17 cellular contexts compared by ENCODE assay signal in genomic region chr3:10722921-10723320, GRCh38.
"Had no signal": no experiment of that assay in that cellular context is flagged by ENCODE, and none has a peak within 500 bp of the region (broad histone marks: within the 10 kb centered on the region; RNA-seq: fewer than 3 reads in every experiment).

No MANE protein-coding gene starts in this region.

- H3K9me3 ChIP-seq: colonic mucosa, esophagus squamous epithelium, gastroesophageal sphincter, sigmoid colon, thoracic aorta had no signal

- H3K4me2 ChIP-seq: smooth muscle cell had no signal

- DNase-seq: activated gamma-delta T cell treated with Interleukin-2 at 50 U/mL for 16 hours; activated T-cell treated with anti-CD3 and anti-CD28 coated beads, Interleukin-2, amount 50 U/mL, for 1 hour; brain microvascular endothelial cell; central memory CD4-positive, alpha-beta T cell; colonic mucosa; esophagus squamous epithelium; left cardiac atrium; mesenchymal stem cell; naive B cell; retina; sigmoid colon; stimulated activated CD4-positive, alpha-beta T cell treated with anti-CD3 and anti-CD28 coated beads, Interleukin-15, amount 100 ng/mL, for 24 hours; stimulated activated naive CD4-positive, alpha-beta T cell treated with Interleukin-2 at 50 U/mL for 16 hours; T1000 had no signal

- H3K27me3 ChIP-seq: brain microvascular endothelial cell, colonic mucosa had no signal

- H3K36me3 ChIP-seq: brain microvascular endothelial cell, colonic mucosa, esophagus squamous epithelium, gastroesophageal sphincter, sigmoid colon, thoracic aorta had no signal

- H3K4me1 ChIP-seq: colonic mucosa, esophagus squamous epithelium, gastroesophageal sphincter, sigmoid colon had no signal

- H3K27ac ChIP-seq: brain microvascular endothelial cell, colonic mucosa, esophagus squamous epithelium, gastroesophageal sphincter, sigmoid colon, thoracic aorta had no signal

- H3K4me3 ChIP-seq: colonic mucosa, esophagus squamous epithelium, gastroesophageal sphincter, sigmoid colon, smooth muscle cell, thoracic aorta had no signal
